In the genomic region with DNA sequence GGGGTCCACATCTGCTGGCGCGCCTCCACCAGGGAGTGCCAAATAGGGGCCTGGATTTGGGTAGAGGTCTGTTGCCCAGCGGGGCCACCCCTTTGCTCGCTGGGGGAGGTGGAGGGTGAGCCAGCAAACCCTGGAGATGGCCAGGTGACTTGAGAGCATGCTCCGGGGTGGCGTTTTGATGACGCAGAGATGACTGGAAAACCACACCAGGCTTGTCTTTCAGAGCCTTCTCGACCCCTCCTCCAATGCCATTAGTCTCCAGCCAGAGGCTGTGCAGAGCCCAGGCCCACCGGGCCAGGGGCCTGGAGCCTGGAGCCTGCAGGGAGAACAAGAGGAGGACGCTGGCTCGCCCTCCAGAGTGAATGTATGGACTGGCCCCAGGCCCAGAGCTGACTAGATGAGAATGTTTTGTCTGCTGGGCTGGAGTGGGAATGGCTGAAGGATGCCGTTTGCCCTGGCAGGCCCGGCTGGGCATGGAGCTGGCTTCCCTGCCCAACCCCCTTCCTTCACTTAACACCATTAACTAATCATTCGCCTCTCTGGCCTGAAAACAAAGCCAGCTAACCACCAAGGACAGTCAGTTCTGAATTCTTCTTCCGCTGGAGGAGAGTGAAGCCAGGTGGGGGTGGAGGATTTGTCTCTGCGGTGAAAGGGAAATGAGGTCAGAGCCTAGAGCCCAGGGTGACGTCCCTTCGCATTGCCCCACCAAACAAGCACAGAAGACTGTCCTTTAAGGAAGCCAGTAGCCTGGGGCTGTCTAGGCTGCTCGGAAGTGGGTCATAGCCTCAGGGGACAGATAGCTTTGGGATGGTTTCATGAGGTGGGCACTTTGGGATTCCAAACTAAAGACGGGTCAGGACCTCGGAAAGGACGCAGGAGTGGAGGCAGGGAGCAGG, we compare ENCODE assay signal across 8 cellular contexts. TPM values are rescaled to one million over a fixed set of nuclear protein-coding genes. Genes with fewer than 3 reads are reported as not detected.
DNase-seq lines count a peak whose midpoint lies in the region; ATAC-seq lines count a peak whose summit lies in the region.
"Had no signal": no experiment of that assay in that cellular context is flagged by ENCODE, and none has a peak within 500 bp of the region (broad histone marks: within the 10 kb centered on the region; RNA-seq: fewer than 3 reads in every experiment).

No MANE protein-coding gene starts in this region.

- H3K4me1 Mint-ChIP-seq in naive thymus-derived CD8-positive, alpha-beta T cell: peaks cover 15 to 44% (median 39%) of the 10 kb centered on the region in 4 donors

- no peaks in the 10 kb centered on the region for H3K9me3 Mint-ChIP-seq in naive thymus-derived CD8-positive, alpha-beta T cell

- H3K36me3 ChIP-seq in NT2/D1 (ENCODE audit: insufficient read depth, insufficient read length, low read length): peaks cover 16% of the 10 kb centered on the region

- H3K27me3 ChIP-seq in NT2/D1 (ENCODE audit: insufficient read depth, insufficient read length): peaks cover 14% of the 10 kb centered on the region
- H3K27me3 ChIP-seq: SJSA1 had no signal

- H3K27me3 Mint-ChIP-seq in naive thymus-derived CD8-positive, alpha-beta T cell: peaks cover 1 to 24% (median 9%) of the 10 kb centered on the region in 5 donors

- DNase-seq in NT2/D1 (ENCODE audit: low read depth, low spot score) (peak; percentile 76), dermis blood vessel endothelial cell (peak; percentile 89), SIG-M5 (lab: John Stamatoyannopoulos, UW) (no peak)
- DNase-seq in naive thymus-derived CD8-positive, alpha-beta T cell: peak in 1 of 10 donors; percentile 20

- H3K4me1 ChIP-seq in NT2/D1 (ENCODE audit: insufficient read depth, insufficient read length): peaks cover 22% of the 10 kb centered on the region

- H3K27ac Mint-ChIP-seq in naive thymus-derived CD8-positive, alpha-beta T cell: peak overlapping the region in 8 of 10 donors; percentile 0 to 83 (median 66)

- ATAC-seq in GM19455 (IDR thresholded peaks at IDR 0.05; ENCODE audit: unreplicated experiment): peak; percentile 39
- ATAC-seq in naive thymus-derived CD8-positive, alpha-beta T cell: peak in 1 of 2 donors; percentile 6
- no peak for ATAC-seq in HG02759 (IDR thresholded peaks at IDR 0.05; ENCODE audit: unreplicated experiment)
- no peak for ATAC-seq in GM19023 (IDR thresholded peaks at IDR 0.05; ENCODE audit: unreplicated experiment)

- H3K36me3 Mint-ChIP-seq in naive thymus-derived CD8-positive, alpha-beta T cell: no peaks in the 10 kb centered on the region

- peak overlapping the region; percentile 62 for H3K9ac ChIP-seq in NT2/D1 (ENCODE audit: insufficient read length, low read depth)

- no peaks in the 10 kb centered on the region for H3K9me3 ChIP-seq in NT2/D1 (ENCODE audit: insufficient read depth, low read length)
- H3K9me3 ChIP-seq: SJSA1 had no signal

- peak overlapping the region; percentile 16 for H3K4me3 ChIP-seq in NT2/D1 (ENCODE audit: insufficient read length, low read depth)
- H3K4me3 ChIP-seq: SJSA1 had no signal

- POLR2A ChIA-PET in naive thymus-derived CD8-positive, alpha-beta T cell (lab: Charles Lee): interaction anchor here (11.7 kb wide), 1 partner anchor 12 kb away, joined by 138 read pairs; no protein-coding TSS in a partner anchor

- H3K4me3 Mint-ChIP-seq in naive thymus-derived CD8-positive, alpha-beta T cell: peak overlapping the region in 9 of 10 donors; percentile 8 to 85 (median 35)

RNA-seq across cellular contexts. Expression of gene MCAM, which starts 1.6 kb away (rescaled TPM):
- total RNA-seq in dermis blood vessel endothelial cell: 1,172 and 1,718 TPM in 2 replicates
- total RNA-seq in naive thymus-derived CD8-positive, alpha-beta T cell: under 1 TPM; 0.33 to 0.55 TPM
- 1 to 10 TPM in 1 of 3 donors, under 1 TPM in 2; 0.35 to 1.2 (median 0.65) TPM for polyA plus RNA-seq in naive thymus-derived CD8-positive, alpha-beta T cell

RNA-seq across cellular contexts. Expression of gene RNF26, which starts 15.8 kb away (rescaled TPM):
- total RNA-seq in dermis blood vessel endothelial cell: 3.2 and 16.8 TPM in 2 replicates
- total RNA-seq in naive thymus-derived CD8-positive, alpha-beta T cell: 10 to 100 TPM; 19.8 to 21.1 TPM
- polyA plus RNA-seq in naive thymus-derived CD8-positive, alpha-beta T cell: 10 to 100 TPM; 37.0 to 45.9 (median 39.6) TPM

RNA-seq across cellular contexts. Expression of gene C1QTNF5, which starts 22.2 kb away (rescaled TPM):
- 60.2 and 127 TPM in 2 replicates for total RNA-seq in dermis blood vessel endothelial cell
- total RNA-seq in naive thymus-derived CD8-positive, alpha-beta T cell: not detected
- polyA plus RNA-seq in naive thymus-derived CD8-positive, alpha-beta T cell: not detected

RNA-seq across cellular contexts. Expression of gene MFRP, which starts 28.0 kb away (rescaled TPM):
- not detected in 2 replicates for total RNA-seq in dermis blood vessel endothelial cell
- total RNA-seq in naive thymus-derived CD8-positive, alpha-beta T cell: not detected
- not detected for polyA plus RNA-seq in naive thymus-derived CD8-positive, alpha-beta T cell
- total RNA-seq: SJSA1 had no signal

Comparison
In these comparisons a context has a peak if more than half of its experiments do, and no peak if none do; other contexts are left out.
1. RNA of gene MCAM, which starts 1.6 kb away (total RNA-seq): 1,172 to 1,718 TPM in dermis blood vessel endothelial cell; 0.33 to 0.55 TPM in naive thymus-derived CD8-positive, alpha-beta T cell; every median in the first group is over 100 times any median in the second.
2. RNA of gene C1QTNF5, which starts 22.2 kb away (total RNA-seq): 60.2 to 127 TPM in dermis blood vessel endothelial cell; not detected in naive thymus-derived CD8-positive, alpha-beta T cell; every median in the first group is over 10 times any median in the second.